Comparison of ENCODE assay signal across 18 cellular contexts in the genomic region with DNA sequence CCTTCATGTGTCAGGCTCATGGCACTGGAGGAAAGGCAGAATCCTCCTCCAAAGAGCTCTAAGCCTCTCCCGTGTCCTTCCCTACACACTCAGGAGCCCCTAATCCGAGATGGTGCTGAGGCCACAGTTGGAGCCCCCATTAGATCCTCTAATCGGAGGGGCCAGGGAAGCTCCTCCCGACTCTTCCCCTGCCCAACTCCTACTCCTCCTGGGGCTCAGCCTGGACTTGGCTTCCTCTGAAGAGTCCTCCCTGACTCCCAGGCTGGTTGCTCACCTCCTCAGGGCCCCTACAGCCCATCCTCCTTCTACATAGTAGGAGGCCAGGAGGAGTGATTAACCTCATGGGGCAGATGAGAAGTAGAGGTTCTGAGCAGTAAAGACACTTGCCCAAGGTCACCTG. TPM values are rescaled to one million over a fixed set of nuclear protein-coding genes. Genes with fewer than 3 reads are reported as not detected.
DNase-seq lines count a peak whose midpoint lies in the region; ATAC-seq and TF ChIP-seq lines count a peak whose summit lies in the region.
"Had no signal": no experiment of that assay in that cellular context is flagged by ENCODE, and none has a peak within 500 bp of the region (broad histone marks: within the 10 kb centered on the region; RNA-seq: fewer than 3 reads in every experiment).

No MANE protein-coding gene starts in this region.

- peak overlapping the region in 7 of 11 experiments; percentile 11 to 77 (median 64); a peak in 8 of 22 replicates for H3K27ac ChIP-seq in BLaER1 treated with 17β-estradiol and CSF1 and Interleukin-3, amounts not matched to agents 10 nM and 100 nM
- H3K27ac ChIP-seq in neural cell (ENCODE audit: low read length), result peak overlapping the region; percentile 19

- in situ Hi-C loops in ACHN (cut with HindIII; ENCODE audit: low pct_ligation_motif_present, low pct_unique_long_range_greater_than_20kb, low sequenced_read_pairs), result no loop called here

- no peak overlapping the region for H3K4me3 Mint-ChIP-seq in chondrocyte (ENCODE audit: unreplicated experiment)
- H3K4me3 Mint-ChIP-seq in stimulated activated effector memory CD8-positive, alpha-beta T cell treated with anti-CD3 and anti-CD28 coated beads, Interleukin-12 subunit alpha, Interleukin-12 subunit beta, amount 100 ng/mL, for 72 hours, result no peak overlapping the region
- H3K4me3 Mint-ChIP-seq: B cell; CD14-positive monocyte; CD8-positive, alpha-beta T cell; GM23338; H9 had no signal

- no peaks in the 10 kb centered on the region for H3K79me2 ChIP-seq in neural cell (replicated peaks; ENCODE audit: insufficient read depth, low read length)

- no peaks in the 10 kb centered on the region for H3F3A ChIP-seq in neural cell (ENCODE audit: insufficient read depth, low read length, poor library complexity, severe bottlenecking)

- no peak for ATAC-seq in stimulated activated effector memory CD8-positive, alpha-beta T cell treated with anti-CD3 and anti-CD28 coated beads, Interleukin-12 subunit alpha, Interleukin-12 subunit beta, amount 100 ng/mL, for 72 hours
- ATAC-seq: CD8-positive, alpha-beta T cell had no signal

- H3K9me3 ChIP-seq in BLaER1 treated with 17β-estradiol and CSF1 and Interleukin-3, amounts not matched to agents 10 nM and 100 nM (replicated peaks in 1 of 11), result no peaks in the 10 kb centered on the region
- H3K9me3 ChIP-seq in neural cell (ENCODE audit: low read length), result no peaks in the 10 kb centered on the region

- H3K9me3 Mint-ChIP-seq in chondrocyte (ENCODE audit: low read depth), result no peaks in the 10 kb centered on the region
- H3K9me3 Mint-ChIP-seq in stimulated activated effector memory CD8-positive, alpha-beta T cell treated with anti-CD3 and anti-CD28 coated beads, Interleukin-12 subunit alpha, Interleukin-12 subunit beta, amount 100 ng/mL, for 72 hours, result no peaks in the 10 kb centered on the region
- H3K9me3 Mint-ChIP-seq: CD14-positive monocyte; CD8-positive, alpha-beta T cell; GM23338; H9 had no signal

- no peak overlapping the region for H2AFZ ChIP-seq in neural cell (ENCODE audit: low read depth, low read length)
- H2AFZ ChIP-seq: GM23338 had no signal

- TF ChIP-seq RAD21 in neural cell (conservative IDR thresholded peaks at IDR 0.05), result no peak

- H3K4me1 Mint-ChIP-seq in chondrocyte (ENCODE audit: low read depth), result no peaks in the 10 kb centered on the region
- no peaks in the 10 kb centered on the region for H3K4me1 Mint-ChIP-seq in stimulated activated effector memory CD8-positive, alpha-beta T cell treated with anti-CD3 and anti-CD28 coated beads, Interleukin-12 subunit alpha, Interleukin-12 subunit beta, amount 100 ng/mL, for 72 hours
- H3K4me1 Mint-ChIP-seq: B cell had no signal

- no peak overlapping the region for H3K4me3 ChIP-seq in BLaER1 treated with 17β-estradiol and CSF1 and Interleukin-3, amounts not matched to agents 10 nM and 100 nM
- H3K4me3 ChIP-seq in neural cell (ENCODE audit: low read length), result no peak overlapping the region
- H3K4me3 ChIP-seq: GM23338 had no signal

- H3K27ac Mint-ChIP-seq in chondrocyte (ENCODE audit: unreplicated experiment), result no peak overlapping the region
- H3K27ac Mint-ChIP-seq in stimulated activated effector memory CD8-positive, alpha-beta T cell treated with anti-CD3 and anti-CD28 coated beads, Interleukin-12 subunit alpha, Interleukin-12 subunit beta, amount 100 ng/mL, for 72 hours, result peak overlapping the region; percentile 14
- H3K27ac Mint-ChIP-seq: B cell; CD14-positive monocyte; CD8-positive, alpha-beta T cell; GM23338; H9 had no signal

- H4K20me1 ChIP-seq in BLaER1 treated with 17β-estradiol and CSF1 and Interleukin-3, amounts not matched to agents 10 nM and 100 nM, result 0 out of 22 replicates have a peak, but pooled peaks cover 0 to 4% (median 0%) of the 10 kb centered on the region in 11 experiments
- no peaks in the 10 kb centered on the region for H4K20me1 ChIP-seq in neural cell (ENCODE audit: insufficient read depth)

- H3K27me3 ChIP-seq in BLaER1 treated with 17β-estradiol and CSF1 and Interleukin-3, amounts not matched to agents 10 nM and 100 nM, result no peaks in the 10 kb centered on the region
- H3K27me3 ChIP-seq in neural cell (ENCODE audit: insufficient read depth, low read depth, low read length), result no peaks in the 10 kb centered on the region

- DNase-seq in chondrocyte (ENCODE audit: low spot score), result peak; percentile 42
- DNase-seq in stimulated activated effector memory CD8-positive, alpha-beta T cell treated with anti-CD3 and anti-CD28 coated beads, Interleukin-12 subunit alpha, Interleukin-12 subunit beta, amount 100 ng/mL, for 72 hours (ENCODE audit: low spot score in 2 of 2), result no peak
- no peak for DNase-seq in NCI-H2107 (lab: John Stamatoyannopoulos, UW)
- no peak for DNase-seq in ACHN
- DNase-seq in islet precursor cell, result no peak
- DNase-seq: CD8-positive, alpha-beta T cell; COR-L47; DMS153; DMS79 treated with DMSO at 0.1 percent for 48 hours; EL; H9 had no signal

- H3K27me3 Mint-ChIP-seq in chondrocyte (ENCODE audit: low read depth), result no peaks in the 10 kb centered on the region
- H3K27me3 Mint-ChIP-seq: B cell had no signal

- no peaks in the 10 kb centered on the region for H3K9me2 ChIP-seq in neural cell (ENCODE audit: insufficient read depth, low read length)

- H3K4me1 ChIP-seq in BLaER1 treated with 17β-estradiol and CSF1 and Interleukin-3, amounts not matched to agents 10 nM and 100 nM, result peaks cover 16 to 43% (median 35%) of the 10 kb centered on the region in 10 experiments; a peak in 19 of 20 replicates

- H3K4me2 ChIP-seq in BLaER1 treated with 17β-estradiol and CSF1 and Interleukin-3, amounts not matched to agents 10 nM and 100 nM, result peak overlapping the region in 10 of 11 experiments; percentile 18 to 72 (median 51); a peak in 19 of 22 replicates
- peak overlapping the region; percentile 14 for H3K4me2 ChIP-seq in neural cell (ENCODE audit: low read length)
- H3K4me2 ChIP-seq: GM23338 had no signal

- peaks cover 4 to 29% (median 14%) of the 10 kb centered on the region in 11 experiments; a peak in 13 of 22 replicates for H3K36me3 ChIP-seq in BLaER1 treated with 17β-estradiol and CSF1 and Interleukin-3, amounts not matched to agents 10 nM and 100 nM
- H3K36me3 ChIP-seq in neural cell (ENCODE audit: insufficient read depth, low read length), result no peaks in the 10 kb centered on the region

- TF ChIP-seq CTCF in chondrocyte (IDR thresholded peaks at IDR 0.05) (no peak), neural cell (IDR thresholded peaks at IDR 0.05; ENCODE audit: poor library complexity, severe bottlenecking) (no peak)

- no peak for TF ChIP-seq EP300 in neural cell (conservative IDR thresholded peaks at IDR 0.05; ENCODE audit: poor library complexity, severe bottlenecking)

- no peaks in the 10 kb centered on the region for H3K36me3 Mint-ChIP-seq in chondrocyte (ENCODE audit: low read depth)
- no peaks in the 10 kb centered on the region for H3K36me3 Mint-ChIP-seq in stimulated activated effector memory CD8-positive, alpha-beta T cell treated with anti-CD3 and anti-CD28 coated beads, Interleukin-12 subunit alpha, Interleukin-12 subunit beta, amount 100 ng/mL, for 72 hours

- peak overlapping the region in 3 of 11 experiments; percentile 7 to 37 (median 27); a peak in 1 of 22 replicates for H3K9ac ChIP-seq in BLaER1 treated with 17β-estradiol and CSF1 and Interleukin-3, amounts not matched to agents 10 nM and 100 nM
- no peak overlapping the region for H3K9ac ChIP-seq in neural cell (ENCODE audit: low read length)

TF ChIP-seq in neural cell, 6 proteins besides CTCF, POLR2A, EP300 and RAD21:
- no peak for TF ChIP-seq SMC3 (conservative IDR thresholded peaks at IDR 0.05; ENCODE audit: poor library complexity)
- TF ChIP-seq POLR2AphosphoS5 (IDR thresholded peaks at IDR 0.05), result no peak
- TF ChIP-seq MXI1 (conservative IDR thresholded peaks at IDR 0.05; ENCODE audit: poor library complexity, severe bottlenecking), result no peak
- TF ChIP-seq TAF1 (IDR thresholded peaks at IDR 0.05; ENCODE audit: low read depth), result no peak
- TF ChIP-seq, protein P1, sequence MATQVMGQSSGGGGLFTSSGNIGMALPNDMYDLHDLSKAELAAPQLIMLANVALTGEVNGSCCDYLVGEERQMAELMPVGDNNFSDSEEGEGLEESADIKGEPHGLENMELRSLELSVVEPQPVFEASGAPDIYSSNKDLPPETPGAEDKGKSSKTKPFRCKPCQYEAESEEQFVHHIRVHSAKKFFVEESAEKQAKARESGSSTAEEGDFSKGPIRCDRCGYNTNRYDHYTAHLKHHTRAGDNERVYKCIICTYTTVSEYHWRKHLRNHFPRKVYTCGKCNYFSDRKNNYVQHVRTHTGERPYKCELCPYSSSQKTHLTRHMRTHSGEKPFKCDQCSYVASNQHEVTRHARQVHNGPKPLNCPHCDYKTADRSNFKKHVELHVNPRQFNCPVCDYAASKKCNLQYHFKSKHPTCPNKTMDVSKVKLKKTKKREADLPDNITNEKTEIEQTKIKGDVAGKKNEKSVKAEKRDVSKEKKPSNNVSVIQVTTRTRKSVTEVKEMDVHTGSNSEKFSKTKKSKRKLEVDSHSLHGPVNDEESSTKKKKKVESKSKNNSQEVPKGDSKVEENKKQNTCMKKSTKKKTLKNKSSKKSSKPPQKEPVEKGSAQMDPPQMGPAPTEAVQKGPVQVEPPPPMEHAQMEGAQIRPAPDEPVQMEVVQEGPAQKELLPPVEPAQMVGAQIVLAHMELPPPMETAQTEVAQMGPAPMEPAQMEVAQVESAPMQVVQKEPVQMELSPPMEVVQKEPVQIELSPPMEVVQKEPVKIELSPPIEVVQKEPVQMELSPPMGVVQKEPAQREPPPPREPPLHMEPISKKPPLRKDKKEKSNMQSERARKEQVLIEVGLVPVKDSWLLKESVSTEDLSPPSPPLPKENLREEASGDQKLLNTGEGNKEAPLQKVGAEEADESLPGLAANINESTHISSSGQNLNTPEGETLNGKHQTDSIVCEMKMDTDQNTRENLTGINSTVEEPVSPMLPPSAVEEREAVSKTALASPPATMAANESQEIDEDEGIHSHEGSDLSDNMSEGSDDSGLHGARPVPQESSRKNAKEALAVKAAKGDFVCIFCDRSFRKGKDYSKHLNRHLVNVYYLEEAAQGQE (IDR thresholded peaks at IDR 0.05; ENCODE audit: borderline replicate concordance), result no peak
- TF ChIP-seq EZH2 (IDR thresholded peaks at IDR 0.05; ENCODE audit: borderline replicate concordance, insufficient read depth, low read length, poor library complexity, severe bottlenecking), result no peak

RNA-seq across cellular contexts. Expression of a gene that starts 21.3 kb away (rescaled TPM):
- not detected in 3 replicates for total RNA-seq in chondrocyte
- polyA plus RNA-seq in neural cell, result not detected in 2 replicates
- polyA minus RNA-seq in neural cell, result not detected in 2 replicates
- total RNA-seq: A172; B cell; CD8-positive, alpha-beta T cell; GM23338; H9; HT-29 had no signal
- polyA plus RNA-seq: CD14-positive monocyte, GM23338 had no signal

RNA-seq across cellular contexts. Expression of a gene that starts 25.7 kb away (rescaled TPM):
- total RNA-seq in chondrocyte, result 7.0 to 7.8 TPM (median 7.5 TPM) in 3 replicates
- 1.6 and 2.8 TPM in 2 replicates for polyA plus RNA-seq in neural cell
- 2.4 and 2.9 TPM in 2 replicates for polyA minus RNA-seq in neural cell

RNA-seq across cellular contexts. Expression of a gene that starts 25.9 kb away (rescaled TPM):
- total RNA-seq in chondrocyte, result 66.0 to 66.9 TPM (median 66.3 TPM) in 3 replicates
- 24.3 and 27.8 TPM in 2 replicates for polyA plus RNA-seq in neural cell
- 20.4 and 24.1 TPM in 2 replicates for polyA minus RNA-seq in neural cell
